ENCODE assay signal across 19 cellular contexts in the genomic region with DNA sequence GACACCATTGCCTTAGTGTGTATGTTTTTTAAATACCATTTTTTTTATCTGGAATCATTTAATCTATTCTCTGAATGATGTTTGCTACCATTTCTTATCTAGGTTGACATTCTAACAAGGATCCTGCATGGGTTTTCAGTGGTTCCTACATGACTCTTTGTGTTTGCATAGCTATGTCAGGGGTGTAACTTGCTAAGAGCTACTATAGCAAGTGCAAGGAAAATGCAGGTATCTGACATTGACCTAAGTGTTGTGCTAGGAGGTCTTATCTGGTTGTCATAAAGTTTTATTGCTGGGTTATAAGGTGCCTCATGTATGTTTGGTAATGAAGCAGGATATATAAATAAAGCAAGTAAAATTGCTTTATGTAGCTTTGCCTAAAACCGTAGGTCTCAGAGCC.
DNase-seq lines count a peak whose midpoint lies in the region; ATAC-seq and TF ChIP-seq lines count a peak whose summit lies in the region.
"Had no signal": no experiment of that assay in that cellular context is flagged by ENCODE, and none has a peak within 500 bp of the region (broad histone marks: within the 10 kb centered on the region; RNA-seq: fewer than 3 reads in every experiment).

No MANE protein-coding gene starts in this region.

- peaks cover 2% of the 10 kb centered on the region for H4K20me1 ChIP-seq in hepatocyte (ENCODE audit: insufficient read depth, poor library complexity, severe bottlenecking)

- H3K36me3 ChIP-seq in hepatocyte (replicated peaks; ENCODE audit: insufficient read depth, low read depth) (no peaks in the 10 kb centered on the region), transverse colon (no peaks in the 10 kb centered on the region), uterus (no peaks in the 10 kb centered on the region), upper lobe of left lung (peaks cover 0 to 5% (median 0%) of the 10 kb centered on the region in 4 donors)
- H3K36me3 ChIP-seq: HAP-1 had no signal

- H3K4me3 ChIP-seq in hepatocyte, result no peak overlapping the region
- H3K4me3 ChIP-seq in transverse colon, result no peak overlapping the region
- no peak overlapping the region for H3K4me3 ChIP-seq in uterus
- no peak overlapping the region for H3K4me3 ChIP-seq in upper lobe of left lung
- H3K4me3 ChIP-seq: A549, GM12878, GM23248, HAP-1 had no signal

- H2AFZ ChIP-seq in hepatocyte, result no peak overlapping the region
- H2AFZ ChIP-seq: GM23248 had no signal

- CTCF ChIA-PET in GM10248 (lab: Yijun Ruan, JAX), result interaction anchor here (1.0 kb wide), 1 partner anchor 9 kb away, joined by 3 read pairs; no protein-coding TSS in a partner anchor

- peaks cover 25% of the 10 kb centered on the region for H3K36me3 Mint-ChIP-seq in nephron (ENCODE audit: low read depth)

- H3K9me2 ChIP-seq in hepatocyte (replicated peaks; ENCODE audit: insufficient read depth), result no peaks in the 10 kb centered on the region

- H3K9me3 ChIP-seq in hepatocyte (ENCODE audit: low read depth) (no peaks in the 10 kb centered on the region), transverse colon (no peaks in the 10 kb centered on the region), uterus (no peaks in the 10 kb centered on the region), upper lobe of left lung (no peaks in the 10 kb centered on the region)
- H3K9me3 ChIP-seq: A549, Caco-2, HAP-1 had no signal

- H3K4me2 ChIP-seq in hepatocyte, result peak overlapping the region; percentile 3
- H3K4me2 ChIP-seq: A549 had no signal

- TF ChIP-seq CTCF in VCaP (conservative IDR thresholded peaks at IDR 0.05) (no peak), hepatocyte (IDR thresholded peaks at IDR 0.05; ENCODE audit: poor library complexity) (no peak), nephron (IDR thresholded peaks at IDR 0.05; ENCODE audit: unreplicated experiment in 3 of 3) (no peak), transverse colon (IDR thresholded peaks at IDR 0.05) (no peak), GM10248 (IDR thresholded peaks at IDR 0.05; ENCODE audit: control extremely low read depth, extremely low read depth, low read depth, missing control alignments) (no peak), uterus (IDR thresholded peaks at IDR 0.05) (no peak), upper lobe of left lung (IDR thresholded peaks at IDR 0.05) (no peak)

- intact Hi-C loops in transverse colon (cut with DNase I; ENCODE audit: low total_unique reads) (no loop called here), uterus (cut with DNase I; ENCODE audit: low total_unique reads) (no loop called here)

- peaks cover 5% of the 10 kb centered on the region for H3K79me2 ChIP-seq in hepatocyte

- ATAC-seq in upper lobe of left lung (ENCODE audit: low FRiP score in 2 of 2), result no peak
- ATAC-seq: A549, GM12878 had no signal

- H3K27me3 ChIP-seq in hepatocyte, result no peaks in the 10 kb centered on the region
- no peaks in the 10 kb centered on the region for H3K27me3 ChIP-seq in transverse colon
- no peaks in the 10 kb centered on the region for H3K27me3 ChIP-seq in uterus
- no peaks in the 10 kb centered on the region for H3K27me3 ChIP-seq in upper lobe of left lung

- WGBS in hepatocyte (ENCODE audit: low lambda C conversion rate, missing lambda C conversion rate), result 67% methylated on average over 1 of the region's 1 CpG
- 31 to 33% methylated on average over 1 of the region's 1 CpG for WGBS in transverse colon (ENCODE audit: low coverage in 1 of 2), 2 donors
- WGBS in upper lobe of left lung, 2 donors, result 81 to 85% methylated on average over 1 of the region's 1 CpG

- no peak overlapping the region for H3K4me3 Mint-ChIP-seq in nephron
- H3K4me3 Mint-ChIP-seq: CD4-positive, alpha-beta T cell had no signal

- H3K4me1 Mint-ChIP-seq in nephron, result peaks cover 21% of the 10 kb centered on the region

- H3K4me1 ChIP-seq in hepatocyte (ENCODE audit: insufficient read depth) (no peaks in the 10 kb centered on the region), transverse colon (peaks cover 0 to 24% (median 16%) of the 10 kb centered on the region in 4 donors), uterus (no peaks in the 10 kb centered on the region), upper lobe of left lung (peaks cover 7 to 22% (median 18%) of the 10 kb centered on the region in 4 donors)
- H3K4me1 ChIP-seq: A549, Caco-2, HAP-1 had no signal

- DNase-seq in hepatocyte (ENCODE audit: low spot score) (peak; percentile 10), transverse colon (no peak), GM10248 (ENCODE audit: extremely low spot score) (no peak), uterus (no peak), upper lobe of left lung (no peak)
- DNase-seq: AML-193; Caco-2; CD4-positive, alpha-beta T cell; DMS153; DMS79 treated with DMSO at 0.1 percent for 48 hours; GF-D8; GM23248 had no signal

- H3K27ac ChIP-seq in VCaP (peak overlapping the region; percentile 48), hepatocyte (no peak overlapping the region), transverse colon (peak overlapping the region in 3 of 4 donors; percentile 15 to 32 (median 29)), uterus (no peak overlapping the region), upper lobe of left lung (no peak overlapping the region)
- H3K27ac ChIP-seq: A549, C4-2B, GM23248, HL-60 had no signal

- no peaks in the 10 kb centered on the region for H3K9me3 Mint-ChIP-seq in nephron

- peak overlapping the region in 2 of 3 experiments; percentile 27 to 40 for H3K27ac Mint-ChIP-seq in nephron
- H3K27ac Mint-ChIP-seq: CD4-positive, alpha-beta T cell had no signal

- POLR2A ChIA-PET in GM10248 (lab: Yijun Ruan, JAX), result no interaction called here

- no peak for TF ChIP-seq EP300 in transverse colon (IDR thresholded peaks at IDR 0.05; ENCODE audit: low read depth)
- no peak for TF ChIP-seq EP300 in upper lobe of left lung (IDR thresholded peaks at IDR 0.05)

- no peaks in the 10 kb centered on the region for H3K27me3 Mint-ChIP-seq in nephron (ENCODE audit: low read depth)
- H3K27me3 Mint-ChIP-seq: CD4-positive, alpha-beta T cell had no signal

- no peak for TF ChIP-seq POLR2A in transverse colon (IDR thresholded peaks at IDR 0.05)
- no peak for TF ChIP-seq POLR2A in uterus (IDR thresholded peaks at IDR 0.05)
- TF ChIP-seq POLR2A in upper lobe of left lung (IDR thresholded peaks at IDR 0.05), result no peak

- in situ Hi-C loops in transverse colon (cut with MboI; ENCODE audit: low pct_ligation_motif_present in 1 of 4, low pct_unique_long_range_greater_than_20kb in 1 of 4, low sequenced_read_pairs in 3 of 4), result no loop called here

Comparison
In these comparisons a context has a peak if more than half of its experiments do, and no peak if none do; other contexts are left out.
1. H3K27ac ChIP-seq: peak in VCaP (single experiment) and transverse colon (3 of 4); none in hepatocyte (single experiment), uterus (0 of 2) and upper lobe of left lung (0 of 4).